Comparison of ENCODE assay signal across 16 cellular contexts in the genomic region with DNA sequence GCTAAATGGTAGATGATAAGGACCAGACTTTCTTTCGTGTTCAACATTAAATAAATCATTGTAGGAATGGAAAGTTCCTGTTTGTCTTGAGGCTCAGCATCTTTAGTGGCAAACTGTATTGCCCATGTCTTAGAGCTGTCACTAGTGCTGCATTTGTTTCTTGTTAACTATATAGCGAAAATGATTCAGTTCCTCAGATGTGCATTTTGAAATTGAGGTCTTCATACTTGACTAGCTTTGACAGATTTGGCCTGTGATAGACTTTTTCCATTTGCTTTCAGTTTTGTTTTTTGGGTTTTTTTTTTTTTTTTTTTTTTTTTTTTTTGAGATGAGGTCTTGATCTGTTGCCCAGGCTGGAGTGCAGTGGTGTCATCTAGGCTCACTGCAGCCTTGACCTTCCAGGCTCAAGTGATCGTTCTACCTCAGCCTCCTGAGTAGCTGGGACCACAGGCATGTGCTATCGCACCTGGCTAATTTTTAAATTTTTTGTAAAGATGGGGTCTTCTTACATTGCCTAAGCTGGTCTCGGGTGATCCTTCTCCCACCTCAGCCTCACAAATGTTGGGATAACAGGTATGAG. TPM values are rescaled to one million over a fixed set of nuclear protein-coding genes. Genes with fewer than 3 reads are reported as not detected.
DNase-seq lines count a peak whose midpoint lies in the region; ATAC-seq, FAIRE-seq and TF ChIP-seq lines count a peak whose summit lies in the region.
"Had no signal": no experiment of that assay in that cellular context is flagged by ENCODE, and none has a peak within 500 bp of the region (broad histone marks: within the 10 kb centered on the region; RNA-seq: fewer than 3 reads in every experiment).

No MANE protein-coding gene starts in this region.

- SMC1A ChIA-PET in GM12878 (lab: Charles Lee; ENCODE audit: uncharacterized antibody, unreplicated experiment), result interaction anchor here (0.7 to 1.6 kb wide), 2 partner anchors 9 kb away, joined by 3 to 6 read pairs; a partner anchor contains a TSS

- TF ChIP-seq POLR2A in GM12878 (IDR thresholded peaks at IDR 0.05; ENCODE audit: low read depth, low read length), result no peak

- no peak for DNase-seq in CD4-positive, alpha-beta memory T cell
- DNase-seq in GM19239 (ENCODE audit: insufficient read length, low spot score) (no peak), GM12878 (ENCODE audit: low read depth, low spot score) (no peak), colonic mucosa (no peak), iPS-NIHi7 (ENCODE audit: extremely low spot score) (no peak), putamen (ENCODE audit: low spot score) (no peak)
- no peak for DNase-seq in activated effector memory CD4-positive, alpha-beta T cell treated with Interleukin-2 at 50 U/mL for 16 hours
- DNase-seq: activated CD4-positive, CD25-positive, alpha-beta regulatory T cell treated with anti-CD3 and anti-CD28 coated beads, Interleukin-2, amount 50 U/mL, for 72 hours; hippocampal formation; mammary epithelial cell; NCI-H1092 treated with DMSO at 0.1 percent for 48 hours; NCI-H524; SJCRH30 had no signal

- no peaks in the 10 kb centered on the region for H3K9me3 ChIP-seq in CD4-positive, alpha-beta memory T cell (ENCODE audit: control insufficient read depth in 1 of 2, low read length in 2 of 2)
- no peaks in the 10 kb centered on the region for H3K9me3 ChIP-seq in GM12878 (replicated peaks; ENCODE audit: control insufficient read depth, insufficient read depth, low read length)
- H3K9me3 ChIP-seq in colonic mucosa, result no peaks in the 10 kb centered on the region
- H3K9me3 ChIP-seq: ascending aorta, prostate gland, SJCRH30 had no signal

- no peaks in the 10 kb centered on the region for H3K27me3 Mint-ChIP-seq in CD4-positive, alpha-beta memory T cell

- TF ChIP-seq CTCF in GM12878 (IDR thresholded peaks at IDR 0.05 in 2 of 3, conservative IDR thresholded peaks at IDR 0.05 in 1 of 3; ENCODE audit: control insufficient read depth in 2 of 3, extremely low read depth in 1 of 3, insufficient read depth in 1 of 3, low read depth in 3 of 3, low read length in 3 of 3) (no peak), colonic mucosa (IDR thresholded peaks at IDR 0.05) (no peak)

- CTCF ChIA-PET in CD4-positive, alpha-beta memory T cell (lab: Charles Lee; ENCODE audit: partially characterized antibody), result interaction anchor here (0.6 to 1.4 kb wide), 4 partner anchors 19 to 1024 kb away, joined by 3 to 5 read pairs (median 3); no protein-coding TSS in a partner anchor
- CTCF ChIA-PET in GM12878 (lab: Yijun Ruan, JAX), result interaction anchor here (1.2 to 1.4 kb wide), 2 partner anchors 20 to 32 kb away, joined by 3 to 5 read pairs; no protein-coding TSS in a partner anchor

- peak overlapping the region; percentile 33 for H3K4me2 ChIP-seq in GM12878 (ENCODE audit: control insufficient read depth, insufficient read depth)

- H3K36me3 ChIP-seq in CD4-positive, alpha-beta memory T cell (ENCODE audit: insufficient read depth, low read length), result no peaks in the 10 kb centered on the region
- peaks cover 5 to 35% of the 10 kb centered on the region in 2 experiments for H3K36me3 ChIP-seq in GM12878 (ENCODE audit: control insufficient read depth in 2 of 2, insufficient read depth in 2 of 2, low read length in 1 of 2)
- H3K36me3 ChIP-seq in colonic mucosa, result no peaks in the 10 kb centered on the region
- H3K36me3 ChIP-seq: prostate gland had no signal

- TF ChIP-seq RAD21 in GM12878 (IDR thresholded peaks at IDR 0.05; ENCODE audit: insufficient read depth, low read depth, low read length), result no peak

- RAD21 ChIA-PET in GM12878 (lab: Charles Lee; ENCODE audit: unreplicated experiment), result interaction anchor here (0.7 to 1.3 kb wide), 2 partner anchors 10 to 1314 kb away, joined by 4 to 5 read pairs; a partner anchor contains a TSS

- peaks cover 7% of the 10 kb centered on the region for H3K4me1 ChIP-seq in CD4-positive, alpha-beta memory T cell (ENCODE audit: insufficient read depth, low read length)
- H3K4me1 ChIP-seq in GM12878 (ENCODE audit: control insufficient read depth, insufficient read depth, low read length) (no peaks in the 10 kb centered on the region; the same call in 1 of the 2 replicates), colonic mucosa (no peaks in the 10 kb centered on the region)
- H3K4me1 ChIP-seq: ascending aorta, prostate gland, SJCRH30 had no signal

- peak overlapping the region in 6 of 7 donors; percentile 0 to 83 (median 51) for H3K27ac Mint-ChIP-seq in CD4-positive, alpha-beta memory T cell

- no peaks in the 10 kb centered on the region for H3K36me3 Mint-ChIP-seq in CD4-positive, alpha-beta memory T cell

- ATAC-seq in HG03442 (IDR thresholded peaks at IDR 0.05; ENCODE audit: unreplicated experiment) (peak; percentile 58), GM12878 (peak; percentile 89)

- H3K79me2 ChIP-seq in GM12878 (ENCODE audit: control insufficient read depth, insufficient read depth, low read length), result no peaks in the 10 kb centered on the region

- no TSS peak for BruUV-seq in GM12878 (replicated peaks; lab: Mats Ljungman, UMichigan)

- in situ Hi-C loops in GM12878 (cut with MboI), result no loop called here

- no peaks in the 10 kb centered on the region for H4K20me1 ChIP-seq in GM12878 (ENCODE audit: control insufficient read depth, insufficient read depth)

- no peak overlapping the region for H3K4me3 ChIP-seq in CD4-positive, alpha-beta memory T cell (ENCODE audit: low read length in 2 of 2)
- H3K4me3 ChIP-seq in GM12878, result peak overlapping the region; percentile 23; the same call in 1 of the 2 replicates
- H3K4me3 ChIP-seq in colonic mucosa, result no peak overlapping the region
- H3K4me3 ChIP-seq: ascending aorta, prostate gland, SJCRH30 had no signal

- peak; percentile 94 for FAIRE-seq in GM19239 (lab: Jason Lieb, UNC)
- FAIRE-seq in GM12878 (lab: Jason Lieb, UNC), result peak; percentile 84

- WGBS in GM12878 (ENCODE audit: insufficient coverage, insufficient replicate concordance, low lambda C conversion rate, missing lambda C conversion rate), result 69% methylated on average over 5 of the region's 5 CpGs

- TF ChIP-seq EP300 in GM12878 (IDR thresholded peaks at IDR 0.05; ENCODE audit: borderline replicate concordance in 1 of 2, control insufficient read depth in 1 of 2, low read depth in 2 of 2, low read length in 2 of 2), result no peak

- intact Hi-C loops in CD4-positive, alpha-beta memory T cell (cut with micrococcal nuclease), result no loop called here
- intact Hi-C loops in GM12878 (cut with micrococcal nuclease; ENCODE audit: unreplicated experiment), result no loop called here
- intact Hi-C loops in colonic mucosa (cut with DNase I), result no loop called here

- peak overlapping the region; percentile 22 for H3K27ac ChIP-seq in CD4-positive, alpha-beta memory T cell (ENCODE audit: low read depth, low read length)
- peak overlapping the region; percentile 1; the same call in 1 of the 2 replicates for H3K27ac ChIP-seq in GM12878 (ENCODE audit: control insufficient read depth, insufficient read depth)
- H3K27ac ChIP-seq in colonic mucosa, result no peak overlapping the region
- H3K27ac ChIP-seq: ascending aorta, prostate gland, SJCRH30 had no signal

- no peaks in the 10 kb centered on the region for H3K27me3 ChIP-seq in CD4-positive, alpha-beta memory T cell (ENCODE audit: insufficient read depth, low read length)
- H3K27me3 ChIP-seq in GM12878 (replicated peaks in 1 of 2; ENCODE audit: control insufficient read depth in 2 of 2, insufficient read depth in 2 of 2, low read length in 1 of 2) (no peaks in the 10 kb centered on the region), colonic mucosa (no peaks in the 10 kb centered on the region)
- H3K27me3 ChIP-seq: ascending aorta, SJCRH30 had no signal

- POLR2A ChIA-PET in CD4-positive, alpha-beta memory T cell (lab: Charles Lee; ENCODE audit: partially characterized antibody), result interaction anchor here (3.3 kb wide), 1 partner anchor 10 kb away, joined by 31 read pairs; a partner anchor contains a TSS
- POLR2A ChIA-PET in GM12878 (lab: Charles Lee), result interaction anchor here (0.6 to 0.7 kb wide), 4 partner anchors 9 to 360 kb away, joined by 4 to 9 read pairs (median 5); no protein-coding TSS in a partner anchor

- H3K9me3 Mint-ChIP-seq in CD4-positive, alpha-beta memory T cell, result no peaks in the 10 kb centered on the region

- H2AFZ ChIP-seq in GM12878 (ENCODE audit: control insufficient read depth, low read depth, low read length), result peak overlapping the region; percentile 1; the same call in 1 of the 2 replicates

- H3K9ac ChIP-seq in GM12878 (ENCODE audit: control insufficient read depth, insufficient read depth, low read length) (no peak overlapping the region), colonic mucosa (ENCODE audit: low read depth in 2 of 2, low read length in 2 of 2) (no peak overlapping the region)

- H3K4me1 Mint-ChIP-seq in CD4-positive, alpha-beta memory T cell, result peaks cover 3 to 15% (median 6%) of the 10 kb centered on the region in 4 donors

- H3K4me3 Mint-ChIP-seq in CD4-positive, alpha-beta memory T cell, result peak overlapping the region in 4 of 8 donors; percentile 31 to 73 (median 50)

RNA-seq across cellular contexts. Expression of a gene that starts 9.5 kb away (rescaled TPM):
- total RNA-seq in CD4-positive, alpha-beta memory T cell, result 1,000 to 10,000 TPM; 2,753 to 2,900 TPM
- 1,000 to 10,000 TPM; 1,134 to 2,730 TPM for polyA plus RNA-seq in CD4-positive, alpha-beta memory T cell
- 90.8 and 93.4 TPM in 2 replicates for total RNA-seq in GM12878 (2013; cell fraction: nucleolus; rRNA removed)
- total RNA-seq in GM12878 (2014; rRNA removed) (625 and 839 TPM in 2 replicates), GM12878 (2014; rRNA removed; fragmentation: Illumina TruSeq; extraction: Trizol) (179 and 217 TPM in 2 replicates), GM12878 (2021) (3,098 and 3,322 TPM in 2 replicates), colonic mucosa (1,000 to 10,000 TPM; 1,531 to 1,739 TPM)
- 3,422 TPM for polyA plus RNA-seq in GM12878 (2011; ENCODE audit: low read depth)
- polyA plus RNA-seq in GM12878 (2011; rRNA removed) (273 and 714 TPM in 2 replicates), GM12878 (2014; fragmentation: Illumina TruSeq; extraction: Trizol) (76.7 and 613 TPM in 2 replicates), GM12878 (2014; fragmentation: Nextera tagmentation; extraction: Ambion mirVana) (1,000 to 10,000 TPM; 3,000 to 3,095 TPM), GM12878 (2014; rRNA removed) (1,499 and 1,975 TPM in 2 replicates), GM12878 (2016; fragmentation: Nextera tagmentation; extraction: Ambion mirVana) (1,000 to 10,000 TPM; 1,830 to 1,844 TPM)
- 1,433 and 1,838 TPM in 2 replicates for polyA plus RNA-seq in GM12878 (2011; cell fraction: cytosol; rRNA removed)
- polyA plus RNA-seq in GM12878 (2011; cell fraction: nucleus; rRNA removed), result 589 and 737 TPM in 2 replicates
- polyA plus RNA-seq in GM12878 (2012), result 3,045 and 3,866 TPM in 2 replicates
- 400 and 589 TPM in 2 replicates for polyA minus RNA-seq in GM12878 (2011; rRNA and poly(A)+ RNA removed)
- 1,896 and 1,986 TPM in 2 replicates for polyA minus RNA-seq in GM12878 (2011; cell fraction: cytosol; rRNA and poly(A)+ RNA removed)
- polyA minus RNA-seq in GM12878 (2011; cell fraction: nucleus; rRNA and poly(A)+ RNA removed), result 186 and 241 TPM in 2 replicates

RNA-seq across cellular contexts. Expression of a gene that starts 29.0 kb away (rescaled TPM):
- under 1 TPM in 1 of 2 experiments, not detected in 1; 0.20 TPM for total RNA-seq in CD4-positive, alpha-beta memory T cell
- polyA plus RNA-seq in CD4-positive, alpha-beta memory T cell, result not detected
- 71.5 and 74.1 TPM in 2 replicates for total RNA-seq in GM12878 (2013; cell fraction: nucleolus; rRNA removed)
- 45.2 and 48.9 TPM in 2 replicates for total RNA-seq in GM12878 (2014; rRNA removed)
- total RNA-seq in GM12878 (2014; rRNA removed; fragmentation: Illumina TruSeq; extraction: Trizol), result 59.9 and 62.5 TPM in 2 replicates
- 40.6 and 43.1 TPM in 2 replicates for total RNA-seq in GM12878 (2021)
- 16.9 TPM for polyA plus RNA-seq in GM12878 (2011; ENCODE audit: low read depth)
- 43.6 and 44.3 TPM in 2 replicates for polyA plus RNA-seq in GM12878 (2011; rRNA removed)
- 16.4 and 23.2 TPM in 2 replicates for polyA plus RNA-seq in GM12878 (2011; cell fraction: cytosol; rRNA removed)
- polyA plus RNA-seq in GM12878 (2011; cell fraction: nucleus; rRNA removed), result 114 and 116 TPM in 2 replicates
- polyA plus RNA-seq in GM12878 (2012), result 22.3 and 23.9 TPM in 2 replicates
- 59.0 and 64.3 TPM in 2 replicates for polyA plus RNA-seq in GM12878 (2014; fragmentation: Illumina TruSeq; extraction: Trizol)
- polyA plus RNA-seq in GM12878 (2014; fragmentation: Nextera tagmentation; extraction: Ambion mirVana), result 10 to 100 TPM; 28.0 to 32.8 TPM
- polyA plus RNA-seq in GM12878 (2014; rRNA removed), result 38.6 and 48.0 TPM in 2 replicates
- 10 to 100 TPM; 54.3 to 56.6 TPM for polyA plus RNA-seq in GM12878 (2016; fragmentation: Nextera tagmentation; extraction: Ambion mirVana)
- polyA minus RNA-seq in GM12878 (2011; rRNA and poly(A)+ RNA removed), result 25.3 and 39.8 TPM in 2 replicates
- 14.2 and 22.6 TPM in 2 replicates for polyA minus RNA-seq in GM12878 (2011; cell fraction: cytosol; rRNA and poly(A)+ RNA removed)
- 30.0 and 36.8 TPM in 2 replicates for polyA minus RNA-seq in GM12878 (2011; cell fraction: nucleus; rRNA and poly(A)+ RNA removed)
- total RNA-seq in colonic mucosa, result 10 to 100 TPM in 1 of 2 donors, 1 to 10 TPM in 1; 9.5 to 38.3 TPM

Comparison
In these comparisons a context has a peak if more than half of its experiments do, and no peak if none do; other contexts are left out.
1. RNA of a gene that starts 29.0 kb away (total RNA-seq): 40.6 to 74.1 TPM in GM12878 and 9.5 to 38.3 TPM in colonic mucosa; 0.20 TPM in CD4-positive, alpha-beta memory T cell; every median in the first group is over 4 times any median in the second.